ENCODE assay signal across 33 cellular contexts in genomic region chr2:210020138-210020537, GRCh38.
"Had no signal": no experiment of that assay in that cellular context is flagged by ENCODE, and none has a peak within 500 bp of the region (broad histone marks: within the 10 kb centered on the region; RNA-seq: fewer than 3 reads in every experiment).

No MANE protein-coding gene starts in this region.

- H3K4me1 Mint-ChIP-seq: activated CD4-positive, alpha-beta memory T cell treated with anti-CD3 and anti-CD28 coated beads, Interleukin-2, amount 10 ng/mL, durations not matched to agents 7 days and 5 days; activated CD8-positive, alpha-beta memory T cell treated with anti-CD3 and anti-CD28 coated beads, Interleukin-2, amount 10 ng/mL, durations not matched to agents 7 days and 5 days; activated T-helper 17 cell treated with anti-CD3 and anti-CD28 coated beads, Interleukin-2, amount 50 U/mL, for 72 hours had no signal

- H3K27me3 ChIP-seq: ascending aorta had no signal

- H3K27ac ChIP-seq: ascending aorta, KMS-11, PC-9, WERI-Rb-1 had no signal

- H3K9me3 Mint-ChIP-seq: activated CD4-positive, alpha-beta memory T cell treated with anti-CD3 and anti-CD28 coated beads, Interleukin-2, amount 10 ng/mL, durations not matched to agents 7 days and 5 days; activated naive CD8-positive, alpha-beta T cell treated with anti-CD3 and anti-CD28 coated beads for 36 hours; activated T-cell treated with anti-CD3 and anti-CD28 coated beads, Interleukin-2, amount 50 U/mL, for 72 hours; activated T-helper 17 cell treated with anti-CD3 and anti-CD28 coated beads, Interleukin-2, amount 50 U/mL, for 72 hours had no signal

- DNase-seq: activated CD4-positive, alpha-beta memory T cell treated with anti-CD3 and anti-CD28 coated beads, Interleukin-2, amount 10 ng/mL, durations not matched to agents 7 days and 5 days; activated CD4-positive, alpha-beta T cell treated with anti-CD3 and anti-CD28 coated beads for 1 hour; activated CD4-positive, alpha-beta T cell treated with anti-CD3 and anti-CD28 coated beads for 48 hours; activated CD4-positive, CD25-positive, alpha-beta regulatory T cell; activated CD8-positive, alpha-beta memory T cell treated with anti-CD3 and anti-CD28 coated beads for 24 hours; activated CD8-positive, alpha-beta memory T cell treated with anti-CD3 and anti-CD28 coated beads, Interleukin-2, amount 10 ng/mL, durations not matched to agents 7 days and 5 days; activated CD8-positive, alpha-beta memory T cell treated with anti-CD3 and anti-CD28 coated beads, Interleukin-2, amount 50 U/mL, for 48 hours; activated effector memory CD4-positive, alpha-beta T cell treated with anti-CD3 and anti-CD28 coated beads, Interleukin-2, amount 50 U/mL, for 16 hours; activated naive CD4-positive, alpha-beta T cell; activated naive CD4-positive, alpha-beta T cell treated with anti-CD3 and anti-CD28 coated beads, Interleukin-2, amount 50 U/mL, for 16 hours; activated naive CD8-positive, alpha-beta T cell treated with anti-CD3 and anti-CD28 coated beads for 36 hours; activated T-cell treated with anti-CD3 and anti-CD28 coated beads, Interleukin-2, amount 50 U/mL, for 1 hour; activated T-cell treated with anti-CD3 and anti-CD28 coated beads, Interleukin-2, amount 50 U/mL, for 72 hours; amniotic stem cell; caudate nucleus; NCI-H1092 treated with DMSO at 0.1 percent for 48 hours; NCI-H1417; NCI-H146; NCI-H187; NCI-H2029 treated with DMSO at 0.1 percent for 48 hours; NCI-H2107; NCI-H2171; NCI-H510A; NCI-H526; NCI-H748 treated with DMSO at 0.1 percent for 48 hours; NK-92 treated with Interleukin-12 subunit alpha and Interleukin-12 subunit beta, amount 100 ng/mL, for 24 hours; PC-9; Right ventricle myocardium superior; T1000; WERI-Rb-1 had no signal

- H3K9me3 ChIP-seq: ascending aorta had no signal

- ATAC-seq: activated CD8-positive, alpha-beta memory T cell treated with anti-CD3 and anti-CD28 coated beads, Interleukin-2, amount 10 ng/mL, durations not matched to agents 7 days and 5 days; activated T-cell treated with anti-CD3 and anti-CD28 coated beads, Interleukin-2, amount 50 U/mL, for 72 hours; activated T-helper 17 cell treated with anti-CD3 and anti-CD28 coated beads, Interleukin-2, amount 50 U/mL, for 72 hours had no signal

- H3K4me2 ChIP-seq: KMS-11, PC-9 had no signal

- H3K4me1 ChIP-seq: ascending aorta had no signal

- H3K4me3 Mint-ChIP-seq: activated CD4-positive, alpha-beta memory T cell treated with anti-CD3 and anti-CD28 coated beads, Interleukin-2, amount 10 ng/mL, durations not matched to agents 7 days and 5 days; activated CD8-positive, alpha-beta memory T cell treated with anti-CD3 and anti-CD28 coated beads, Interleukin-2, amount 10 ng/mL, durations not matched to agents 7 days and 5 days; activated naive CD8-positive, alpha-beta T cell treated with anti-CD3 and anti-CD28 coated beads for 36 hours; activated T-cell treated with anti-CD3 and anti-CD28 coated beads, Interleukin-2, amount 50 U/mL, for 72 hours; activated T-helper 17 cell treated with anti-CD3 and anti-CD28 coated beads, Interleukin-2, amount 50 U/mL, for 72 hours had no signal

- H3K27me3 Mint-ChIP-seq: activated CD4-positive, alpha-beta memory T cell treated with anti-CD3 and anti-CD28 coated beads, Interleukin-2, amount 10 ng/mL, durations not matched to agents 7 days and 5 days; activated CD8-positive, alpha-beta memory T cell treated with anti-CD3 and anti-CD28 coated beads, Interleukin-2, amount 10 ng/mL, durations not matched to agents 7 days and 5 days; activated naive CD8-positive, alpha-beta T cell treated with anti-CD3 and anti-CD28 coated beads for 36 hours; activated T-helper 17 cell treated with anti-CD3 and anti-CD28 coated beads, Interleukin-2, amount 50 U/mL, for 72 hours had no signal

- H3K4me3 ChIP-seq: ascending aorta, PC-9 had no signal

- H2AFZ ChIP-seq: PC-9 had no signal

- H3K27ac Mint-ChIP-seq: activated CD4-positive, alpha-beta memory T cell treated with anti-CD3 and anti-CD28 coated beads, Interleukin-2, amount 10 ng/mL, durations not matched to agents 7 days and 5 days; activated CD8-positive, alpha-beta memory T cell treated with anti-CD3 and anti-CD28 coated beads, Interleukin-2, amount 10 ng/mL, durations not matched to agents 7 days and 5 days; activated naive CD8-positive, alpha-beta T cell treated with anti-CD3 and anti-CD28 coated beads for 36 hours; activated T-helper 17 cell treated with anti-CD3 and anti-CD28 coated beads, Interleukin-2, amount 50 U/mL, for 72 hours had no signal

- H3K9ac ChIP-seq: KMS-11 had no signal
